In the genomic region with DNA sequence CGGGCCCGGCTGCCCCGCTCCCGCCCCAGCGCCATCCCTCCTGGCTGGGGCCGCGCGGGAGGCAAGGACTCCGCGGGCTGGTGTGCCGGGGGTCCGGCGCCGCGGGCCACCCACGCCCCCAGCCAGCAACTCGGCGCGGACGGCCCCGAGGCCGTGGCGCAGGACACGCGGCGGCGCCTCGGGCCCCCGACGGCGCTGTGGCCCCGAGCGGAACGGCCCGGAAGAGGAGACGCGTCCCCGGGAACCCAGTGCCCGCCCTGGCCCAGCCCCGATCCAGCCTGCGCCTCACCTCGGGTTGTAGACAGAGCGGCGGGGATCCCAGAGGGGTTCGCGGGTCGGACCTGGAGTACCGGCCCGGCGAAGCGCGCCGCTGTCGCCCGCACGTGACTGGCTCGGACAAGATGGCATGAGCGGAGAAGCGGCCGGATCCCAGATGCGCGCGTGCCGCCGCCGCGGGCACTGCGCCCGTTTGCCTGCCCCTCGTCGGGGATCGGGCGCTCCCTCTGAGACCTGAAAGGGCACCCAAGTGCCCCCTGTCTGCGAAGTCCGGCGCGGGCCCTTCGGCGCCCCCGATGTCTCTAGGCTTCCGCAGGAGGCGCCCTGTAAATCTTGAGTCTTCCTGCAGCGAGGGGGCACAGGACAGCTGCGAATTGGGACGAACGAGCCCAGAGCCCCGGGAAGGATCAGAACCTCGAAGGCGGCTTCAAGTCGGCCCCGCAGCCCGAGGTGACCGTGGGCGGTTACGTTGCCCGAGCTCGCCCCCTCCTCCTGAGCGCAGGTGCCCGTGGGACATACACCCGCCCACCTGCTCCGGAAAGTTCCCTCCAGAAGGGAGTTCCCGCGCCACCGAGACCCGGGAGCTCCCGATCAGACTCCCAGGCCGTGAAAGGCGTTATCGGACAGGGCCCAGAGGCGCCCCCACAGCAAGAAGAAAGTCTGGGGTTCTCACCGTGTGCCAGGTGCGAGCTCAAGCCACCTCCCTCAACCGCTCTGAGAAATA, we compare ENCODE assay signal across 8 cellular contexts. TPM values are rescaled to one million over a fixed set of nuclear protein-coding genes. Genes with fewer than 3 reads are reported as not detected.
DNase-seq lines count a peak whose midpoint lies in the region; ATAC-seq and TF ChIP-seq lines count a peak whose summit lies in the region.

No MANE protein-coding gene starts in this region.

- TF ChIP-seq EP300 in SK-N-SH (IDR thresholded peaks at IDR 0.05; ENCODE audit: borderline replicate concordance in 1 of 2, low read depth in 1 of 2, low read length in 1 of 2) = no peak

- WGBS in SK-N-SH (ENCODE audit: low lambda C conversion rate) = 83% methylated on average over 1 of the region's 113 CpGs

- CTCF ChIA-PET in AG04449 (lab: Yijun Ruan, JAX) (interaction anchor here (0.8 to 1.0 kb wide), 2 partner anchors 11 to 27 kb away, joined by 3 to 4 read pairs; no protein-coding TSS in a partner anchor), SK-N-SH (lab: Yijun Ruan, JAX) (interaction anchor here (0.7 to 2.5 kb wide), 23 partner anchors 10 to 301 kb away, joined by 3 to 11 read pairs (median 3); no protein-coding TSS in a partner anchor)

- no peaks in the 10 kb centered on the region for H3K27me3 Mint-ChIP-seq in activated naive CD8-positive, alpha-beta T cell treated with anti-CD3 and anti-CD28 coated beads for 36 hours

- H3K4me3 ChIP-seq in AG04449 (ENCODE audit: low read depth, low read length) = peak overlapping the region; percentile 69
- peak overlapping the region; percentile 75 to 79 for H3K4me3 ChIP-seq in SK-N-SH (ENCODE audit: low read depth in 2 of 2, low read length in 1 of 2)
- peak overlapping the region; percentile 90 to 96 for H3K4me3 ChIP-seq in right atrium auricular region
- H3K4me3 ChIP-seq in rectal smooth muscle tissue (ENCODE audit: low read length) = peak overlapping the region; percentile 74

- H3K36me3 Mint-ChIP-seq in activated naive CD8-positive, alpha-beta T cell treated with anti-CD3 and anti-CD28 coated beads for 36 hours = peaks cover 5% of the 10 kb centered on the region

- no peaks in the 10 kb centered on the region; the same call in 1 of the 2 replicates for H3K79me2 ChIP-seq in SK-N-SH (ENCODE audit: insufficient read depth)

- H3K27ac ChIP-seq in SK-N-SH (ENCODE audit: low read depth in 2 of 2, low read length in 1 of 2) = no peak overlapping the region
- peak overlapping the region; percentile 89 to 96 for H3K27ac ChIP-seq in right atrium auricular region
- H3K27ac ChIP-seq in rectal smooth muscle tissue (ENCODE audit: low read depth, low read length) = peak overlapping the region; percentile 73

- H3K4me1 ChIP-seq in SK-N-SH (ENCODE audit: control insufficient read depth in 1 of 2, insufficient read depth in 2 of 2, low read depth in 1 of 2, low read length in 1 of 2) (peaks cover 0 to 6% of the 10 kb centered on the region in 2 experiments; a peak in 2 of 4 replicates), right atrium auricular region (peaks cover 0 to 11% of the 10 kb centered on the region in 2 donors), rectal smooth muscle tissue (ENCODE audit: control insufficient read depth, insufficient read depth, low read length) (peaks cover 4% of the 10 kb centered on the region)

- H3K9ac ChIP-seq in SK-N-SH = no peak overlapping the region
- H3K9ac ChIP-seq in rectal smooth muscle tissue (ENCODE audit: low read length) = no peak overlapping the region

- no peaks in the 10 kb centered on the region for H4K20me1 ChIP-seq in SK-N-SH (ENCODE audit: insufficient read depth)

- peaks cover 11% of the 10 kb centered on the region for H3F3A ChIP-seq in SK-N-SH (replicated peaks; ENCODE audit: insufficient read depth)

- H3K4me2 ChIP-seq in SK-N-SH = peak overlapping the region; percentile 67

- H2AFZ ChIP-seq in SK-N-SH (ENCODE audit: low read depth) = peak overlapping the region; percentile 80; the same call in 1 of the 2 replicates

- ATAC-seq in GM18907 (IDR thresholded peaks at IDR 0.05; ENCODE audit: unreplicated experiment) (peak; percentile 50), HG03342 (IDR thresholded peaks at IDR 0.05; ENCODE audit: unreplicated experiment) (peak; percentile 32)

- no peaks in the 10 kb centered on the region for H3K9me3 ChIP-seq in SK-N-SH
- H3K9me3 ChIP-seq in right atrium auricular region = no peaks in the 10 kb centered on the region

- DNase-seq in AG04449 (ENCODE audit: low read depth, low spot score) (no peak), SK-N-SH (peak; percentile 87), right atrium auricular region (ENCODE audit: low spot score) (peak; percentile 65), mesenteric fat pad (ENCODE audit: low spot score) (no peak)
- peak; percentile 71 for DNase-seq in activated naive CD8-positive, alpha-beta T cell treated with anti-CD3 and anti-CD28 coated beads for 36 hours

- H3K27me3 ChIP-seq in SK-N-SH (ENCODE audit: insufficient read depth) (no peaks in the 10 kb centered on the region; the same call in 1 of the 2 replicates), right atrium auricular region (no peaks in the 10 kb centered on the region), rectal smooth muscle tissue (ENCODE audit: control insufficient read depth, insufficient read depth, low read length) (no peaks in the 10 kb centered on the region)

- POLR2A ChIA-PET in AG04449 (lab: Yijun Ruan, JAX) = interaction anchor here (0.6 to 0.7 kb wide), 2 partner anchors 11 to 13 kb away, joined by 3 read pairs; no protein-coding TSS in a partner anchor
- POLR2A ChIA-PET in SK-N-SH (lab: Yijun Ruan, JAX) = interaction anchor here (1.1 kb wide), 2 partner anchors 19 to 37 kb away, joined by 4 read pairs; no protein-coding TSS in a partner anchor

- TF ChIP-seq CTCF in AG04449 (IDR thresholded peaks at IDR 0.05; ENCODE audit: insufficient read depth, low read length, missing control alignments) (peak; percentile 50), SK-N-SH (IDR thresholded peaks at IDR 0.05) (peak; percentile 53), right atrium auricular region (IDR thresholded peaks at IDR 0.05) (peak in 1 of 2 donors; percentile 62)

- no peaks in the 10 kb centered on the region for H3K9me2 ChIP-seq in SK-N-SH

- H3K4me3 Mint-ChIP-seq in activated naive CD8-positive, alpha-beta T cell treated with anti-CD3 and anti-CD28 coated beads for 36 hours = peak overlapping the region; percentile 80

- peak; percentile 42; the same call in 1 of the 2 replicates for TF ChIP-seq RAD21 in SK-N-SH (IDR thresholded peaks at IDR 0.05; ENCODE audit: low read length)

- H3K4me1 Mint-ChIP-seq in activated naive CD8-positive, alpha-beta T cell treated with anti-CD3 and anti-CD28 coated beads for 36 hours = peaks cover 34% of the 10 kb centered on the region

- H3K9me3 Mint-ChIP-seq in activated naive CD8-positive, alpha-beta T cell treated with anti-CD3 and anti-CD28 coated beads for 36 hours = no peaks in the 10 kb centered on the region

- peak overlapping the region; percentile 69 for H3K27ac Mint-ChIP-seq in activated naive CD8-positive, alpha-beta T cell treated with anti-CD3 and anti-CD28 coated beads for 36 hours

- H3K36me3 ChIP-seq in SK-N-SH (replicated peaks in 1 of 2; ENCODE audit: control insufficient read depth in 1 of 2, insufficient read depth in 2 of 2, low read length in 1 of 2) (no peaks in the 10 kb centered on the region), right atrium auricular region (no peaks in the 10 kb centered on the region), rectal smooth muscle tissue (ENCODE audit: control insufficient read depth, insufficient read depth, low read length) (no peaks in the 10 kb centered on the region)

TF ChIP-seq in SK-N-SH, 30 proteins besides CTCF, POLR2A, EP300 and RAD21 (continues in another document):
- TF ChIP-seq CHD2 (IDR thresholded peaks at IDR 0.05; ENCODE audit: low read length, partially characterized antibody) = no peak
- TF ChIP-seq FOXM1 (IDR thresholded peaks at IDR 0.05; ENCODE audit: low read depth) = no peak
- TF ChIP-seq MXI1 (IDR thresholded peaks at IDR 0.05; ENCODE audit: low read depth, low read length) = peak; percentile 49; the same call in 1 of the 2 replicates
- no peak for TF ChIP-seq ELF1 (IDR thresholded peaks at IDR 0.05)
- no peak for TF ChIP-seq MEF2A (IDR thresholded peaks at IDR 0.05; ENCODE audit: borderline replicate concordance, low read depth)
- no peak for TF ChIP-seq RXRA (IDR thresholded peaks at IDR 0.05; ENCODE audit: borderline replicate concordance, low read depth)
- 0 out of 2 replicates have a peak, but pooled peaks have one; percentile 32 for TF ChIP-seq MAX (IDR thresholded peaks at IDR 0.05; ENCODE audit: low read depth)
- no peak for TF ChIP-seq YY1 (IDR thresholded peaks at IDR 0.05; ENCODE audit: low read depth)

RNA-seq across cellular contexts. Expression of gene SFMBT1, which starts 0.6 kb away (rescaled TPM):
- polyA plus RNA-seq in SK-N-SH (2012; rRNA removed) = 0.62 and 0.72 TPM in 2 replicates
- 0.93 and 1.4 TPM in 2 replicates for polyA plus RNA-seq in SK-N-SH (2012; cell fraction: cytosol; rRNA removed)
- 1.00 and 1.3 TPM in 2 replicates for polyA plus RNA-seq in SK-N-SH (2012; cell fraction: nucleus; rRNA removed)
- 10 to 100 TPM; 19.7 to 21.9 TPM for total RNA-seq in activated naive CD8-positive, alpha-beta T cell treated with anti-CD3 and anti-CD28 coated beads for 36 hours
- total RNA-seq in right atrium auricular region = 10 to 100 TPM; 16.7 to 17.4 TPM
- total RNA-seq in mesenteric fat pad = 8.9 TPM

Comparison
In these comparisons a context has a peak if more than half of its experiments do, and no peak if none do; other contexts are left out.
1. DNase-seq: peak in SK-N-SH (single experiment), activated naive CD8-positive, alpha-beta T cell treated with anti-CD3 and anti-CD28 coated beads for 36 hours (single experiment) and right atrium auricular region (single experiment); none in AG04449 (single experiment) and mesenteric fat pad (single experiment).
2. H3K27ac ChIP-seq: peak in right atrium auricular region (2 of 2) and rectal smooth muscle tissue (single experiment); none in SK-N-SH (0 of 2).
3. Peak in every context shown above with its lines, with median percentiles within 50 percentile points of each other: H3K4me3 ChIP-seq.